Comparison of ENCODE assay signal across 16 cellular contexts in the genomic region with DNA sequence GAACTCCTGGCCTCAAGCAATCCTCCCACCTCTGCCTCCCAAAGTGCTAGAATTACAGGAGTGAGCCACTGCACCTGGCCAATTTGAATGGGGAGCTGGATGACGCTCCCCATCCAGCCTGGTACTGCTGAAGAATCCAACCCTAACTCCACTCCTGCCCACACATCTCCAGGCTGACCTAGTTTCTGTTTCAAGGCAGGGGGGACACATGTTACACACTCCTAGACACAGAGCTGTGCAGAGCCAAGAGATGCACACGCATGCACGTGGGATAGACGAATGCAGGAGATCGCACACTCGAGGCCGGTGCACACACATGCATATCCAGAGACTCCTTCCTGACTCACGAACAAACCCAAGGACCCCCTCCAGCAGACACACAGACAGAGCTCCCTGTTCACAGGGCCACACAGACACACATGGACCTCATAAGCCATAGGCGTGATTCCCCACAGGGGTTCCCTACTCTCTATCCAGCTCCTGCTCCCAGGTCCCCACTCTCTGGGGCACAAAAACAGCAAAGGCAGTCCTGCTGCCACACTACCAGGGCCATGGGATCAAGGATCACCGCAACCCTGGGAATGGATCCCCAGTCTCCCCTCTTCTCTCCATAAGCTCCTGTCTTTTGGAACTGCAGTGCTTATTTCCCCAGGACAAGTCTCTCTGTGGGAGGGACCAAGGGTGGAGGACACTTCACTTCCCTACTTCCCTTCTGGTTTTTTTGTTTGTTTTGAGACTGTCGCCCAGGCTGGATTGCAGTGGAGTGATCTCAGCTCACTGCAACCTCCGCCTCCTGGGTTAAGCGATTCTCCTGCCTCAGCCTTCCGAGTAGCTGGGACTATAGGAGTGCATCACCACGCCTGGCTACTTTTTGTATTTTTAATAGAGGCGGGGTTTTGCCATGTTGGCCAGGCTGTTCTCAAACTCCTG. TPM values are rescaled to one million over a fixed set of nuclear protein-coding genes. Genes with fewer than 3 reads are reported as not detected.
DNase-seq lines count a peak whose midpoint lies in the region; ATAC-seq and TF ChIP-seq lines count a peak whose summit lies in the region.
"Had no signal": no experiment of that assay in that cellular context is flagged by ENCODE, and none has a peak within 500 bp of the region (broad histone marks: within the 10 kb centered on the region; RNA-seq: fewer than 3 reads in every experiment).

No MANE protein-coding gene starts in this region.

- H3K36me3 ChIP-seq in RWPE2 (ENCODE audit: low read depth): no peaks in the 10 kb centered on the region
- no peaks in the 10 kb centered on the region for H3K36me3 ChIP-seq in gastroesophageal sphincter
- H3K36me3 ChIP-seq: thoracic aorta had no signal

- H3K27me3 ChIP-seq in RWPE2 (ENCODE audit: insufficient read depth, poor library complexity, severe bottlenecking) (no peaks in the 10 kb centered on the region), gastroesophageal sphincter (peaks cover 52% of the 10 kb centered on the region)

- TF ChIP-seq EP300 in gastroesophageal sphincter (IDR thresholded peaks at IDR 0.05): no peak

- H3K36me3 Mint-ChIP-seq in nephron progenitor cell (ENCODE audit: low read depth): no peaks in the 10 kb centered on the region
- H3K36me3 Mint-ChIP-seq: IgD-negative memory B cell had no signal

- H3K27ac ChIP-seq in RWPE2 (ENCODE audit: poor library complexity, severe bottlenecking) (no peak overlapping the region), gastroesophageal sphincter (no peak overlapping the region)
- H3K27ac ChIP-seq: thoracic aorta had no signal

- DNase-seq in D341Med (ENCODE audit: low spot score) (peak; percentile 34), HT1080 (ENCODE audit: low read depth) (peak; percentile 13), RWPE2 (ENCODE audit: low spot score) (peak; percentile 18), nephron progenitor cell (no peak), ecto neural progenitor cell (ENCODE audit: low spot score) (no peak)
- DNase-seq: activated CD4-positive, alpha-beta T cell treated with anti-CD3 and anti-CD28 coated beads, Interleukin-2, amount 50 U/mL, for 1 hour; activated T-cell treated with anti-CD3 and anti-CD28 coated beads, Interleukin-2, amount 50 U/mL, for 48 hours; NCI-H69; RPMI8226 had no signal

- H3K4me1 Mint-ChIP-seq in nephron progenitor cell: peaks cover 59% of the 10 kb centered on the region
- H3K4me1 Mint-ChIP-seq: B cell had no signal

- no peak overlapping the region for H3K4me3 ChIP-seq in RWPE2 (ENCODE audit: severe bottlenecking)
- no peak overlapping the region for H3K4me3 ChIP-seq in gastroesophageal sphincter
- H3K4me3 ChIP-seq: thoracic aorta had no signal

- TF ChIP-seq POLR2A in gastroesophageal sphincter (IDR thresholded peaks at IDR 0.05): no peak

- TF ChIP-seq CTCF in RWPE2 (IDR thresholded peaks at IDR 0.05; ENCODE audit: poor library complexity, severe bottlenecking) (no peak), nephron progenitor cell (IDR thresholded peaks at IDR 0.05) (no peak), gastroesophageal sphincter (IDR thresholded peaks at IDR 0.05) (no peak)

- peak overlapping the region; percentile 75 for H3K27ac Mint-ChIP-seq in nephron progenitor cell
- H3K27ac Mint-ChIP-seq: B cell; T-helper 2 cell treated with Interferon-gamma antibody and Interleukin-4, amounts not matched to agents 5 μg/mL and 100 μg/mL, for 36 hours had no signal

- peaks cover 17% of the 10 kb centered on the region for H3K27me3 Mint-ChIP-seq in nephron progenitor cell (ENCODE audit: low read depth, poor library complexity)

- no peak overlapping the region for H3K4me3 Mint-ChIP-seq in nephron progenitor cell
- H3K4me3 Mint-ChIP-seq: B cell; IgD-negative memory B cell; T-helper 2 cell treated with Interferon-gamma antibody and Interleukin-4, amounts not matched to agents 5 μg/mL and 100 μg/mL, for 36 hours had no signal

- 65 to 76% methylated on average over 6 to 15 of the region's 16 CpGs for WGBS in gastroesophageal sphincter (ENCODE audit: low coverage in 1 of 2), 2 donors

- no peaks in the 10 kb centered on the region for H3K4me1 ChIP-seq in RWPE2 (ENCODE audit: insufficient read depth, poor library complexity, severe bottlenecking)
- no peaks in the 10 kb centered on the region for H3K4me1 ChIP-seq in gastroesophageal sphincter

- no peak for ATAC-seq in RWPE2 (ENCODE audit: low read depth)
- no peak for ATAC-seq in GM18498 (IDR thresholded peaks at IDR 0.05; ENCODE audit: unreplicated experiment)
- ATAC-seq in gastroesophageal sphincter: no peak
- ATAC-seq in GM18909 (IDR thresholded peaks at IDR 0.05; ENCODE audit: poor library complexity, unreplicated experiment): no peak

- H3K9me3 Mint-ChIP-seq in nephron progenitor cell: no peaks in the 10 kb centered on the region
- H3K9me3 Mint-ChIP-seq: T-helper 2 cell treated with Interferon-gamma antibody and Interleukin-4, amounts not matched to agents 5 μg/mL and 100 μg/mL, for 36 hours had no signal

- no peaks in the 10 kb centered on the region for H3K9me3 ChIP-seq in RWPE2 (ENCODE audit: severe bottlenecking)
- no peaks in the 10 kb centered on the region for H3K9me3 ChIP-seq in gastroesophageal sphincter
- H3K9me3 ChIP-seq: thoracic aorta had no signal

RNA-seq across cellular contexts. Expression of gene EPOP, which starts 14.4 kb away (rescaled TPM):
- total RNA-seq in HT1080 (2014; rRNA removed; shearing (Covaris generic)): 3.3 and 3.9 TPM in 2 replicates
- polyA plus RNA-seq in HT1080 (2015; cell fraction: cytosol; rRNA removed): 6.0 and 7.2 TPM in 2 replicates
- polyA plus RNA-seq in HT1080 (2015; cell fraction: nucleus; rRNA removed): 2.2 and 2.9 TPM in 2 replicates
- 1 to 10 TPM in 3 of 4 donors, under 1 TPM in 1; 0.31 to 3.5 (median 1.5) TPM for total RNA-seq in gastroesophageal sphincter
- polyA plus RNA-seq: IgD-negative memory B cell had no signal

RNA-seq across cellular contexts. Expression of gene MLLT6, which starts 44.7 kb away (rescaled TPM):
- total RNA-seq in HT1080 (2014; rRNA removed; shearing (Covaris generic)): 31.7 and 38.5 TPM in 2 replicates
- 21.9 and 23.3 TPM in 2 replicates for polyA plus RNA-seq in HT1080 (2015; cell fraction: cytosol; rRNA removed)
- 78.2 and 86.9 TPM in 2 replicates for polyA plus RNA-seq in HT1080 (2015; cell fraction: nucleus; rRNA removed)
- 100 to 1,000 TPM in 1 of 4 donors, 10 to 100 TPM in 3; 55.6 to 101 (median 77.9) TPM for total RNA-seq in gastroesophageal sphincter

RNA-seq across cellular contexts. Expression of gene SRCIN1, which starts 54.6 kb away (rescaled TPM):
- 0.08 TPM in 1 of 2 replicates, not detected in the other for total RNA-seq in HT1080 (2014; rRNA removed; shearing (Covaris generic))
- 0.06 and 0.21 TPM in 2 replicates for polyA plus RNA-seq in HT1080 (2015; cell fraction: cytosol; rRNA removed)
- polyA plus RNA-seq in HT1080 (2015; cell fraction: nucleus; rRNA removed): 0.38 and 1.5 TPM in 2 replicates
- 1 to 10 TPM in 2 of 4 donors, under 1 TPM in 2; 0.67 to 2.6 (median 1.5) TPM for total RNA-seq in gastroesophageal sphincter
- total RNA-seq: thoracic aorta had no signal
- polyA plus RNA-seq: IgD-negative memory B cell had no signal

Comparison
In these comparisons a context has a peak if more than half of its experiments do, and no peak if none do; other contexts are left out.
1. DNase-seq: peak in D341Med (single experiment), HT1080 (single experiment) and RWPE2 (single experiment); none in nephron progenitor cell (single experiment) and ecto neural progenitor cell (single experiment).